Comparison of ENCODE assay signal across 8 cellular contexts in genomic region chr5:137220523-137220927, GRCh38.
DNase-seq lines count a peak whose midpoint lies in the region; ATAC-seq and TF ChIP-seq lines count a peak whose summit lies in the region.

No MANE protein-coding gene starts in this region.

- H3K27ac Mint-ChIP-seq in T-cell = no peak overlapping the region

- H3K4me1 Mint-ChIP-seq in T-cell = no peaks in the 10 kb centered on the region

- CTCF ChIA-PET in T-cell (lab: Charles Lee) = no interaction called here

- in situ Hi-C loops in KBM-7 (cut with MboI; ENCODE audit: low pct_unique_long_range_greater_than_20kb, low sequenced_read_pairs) = no loop called here

- POLR2A ChIA-PET in T-cell (lab: Charles Lee) = no interaction called here

- H3K4me3 ChIP-seq in GM12864 (ENCODE audit: low read depth, low read length) = no peak overlapping the region

- TF ChIP-seq CTCF in GM12864 (IDR thresholded peaks at IDR 0.05; ENCODE audit: low read depth, low read length, missing control alignments) = peak; percentile 60

- ATAC-seq in GM21619 (IDR thresholded peaks at IDR 0.05; ENCODE audit: unreplicated experiment) (peak; percentile 84), T-cell (replicated peaks in 1 of 4) (no peak)

- no peaks in the 10 kb centered on the region for H3K36me3 Mint-ChIP-seq in T-cell

- no peak overlapping the region for H3K4me3 Mint-ChIP-seq in T-cell

- H3K9me3 Mint-ChIP-seq in T-cell = peaks cover 0 to 6% (median 0%) of the 10 kb centered on the region in 3 donors

- DNase-seq in GM12864 (ENCODE audit: low read depth) = peak; percentile 10
- peak; percentile 12 for DNase-seq in KBM-7
- DNase-seq in SHP77 (lab: John Stamatoyannopoulos, UW) = peak; percentile 76 to 79
- DNase-seq in fibroblast of peridontal ligament (ENCODE audit: extremely low read depth) = peak; percentile 65
- DNase-seq in pulmonary artery endothelial cell (ENCODE audit: low read depth, low spot score) = peak; percentile 54
- DNase-seq in activated naive CD4-positive, alpha-beta T cell treated with anti-CD3 and anti-CD28 coated beads, Interleukin-2, amount 50 U/mL, for 16 hours = no peak
- DNase-seq in T-cell = no peak

- H3K27me3 Mint-ChIP-seq in T-cell = peaks cover 4 to 7% of the 10 kb centered on the region in 2 donors

Comparison
In these comparisons a context has a peak if more than half of its experiments do, and no peak if none do; other contexts are left out.
1. DNase-seq: peak in GM12864 (single experiment), KBM-7 (single experiment), SHP77 (2 of 2), fibroblast of peridontal ligament (single experiment) and pulmonary artery endothelial cell (single experiment); none in activated naive CD4-positive, alpha-beta T cell treated with anti-CD3 and anti-CD28 coated beads, Interleukin-2, amount 50 U/mL, for 16 hours (single experiment) and T-cell (0 of 34).